In the genomic region with DNA sequence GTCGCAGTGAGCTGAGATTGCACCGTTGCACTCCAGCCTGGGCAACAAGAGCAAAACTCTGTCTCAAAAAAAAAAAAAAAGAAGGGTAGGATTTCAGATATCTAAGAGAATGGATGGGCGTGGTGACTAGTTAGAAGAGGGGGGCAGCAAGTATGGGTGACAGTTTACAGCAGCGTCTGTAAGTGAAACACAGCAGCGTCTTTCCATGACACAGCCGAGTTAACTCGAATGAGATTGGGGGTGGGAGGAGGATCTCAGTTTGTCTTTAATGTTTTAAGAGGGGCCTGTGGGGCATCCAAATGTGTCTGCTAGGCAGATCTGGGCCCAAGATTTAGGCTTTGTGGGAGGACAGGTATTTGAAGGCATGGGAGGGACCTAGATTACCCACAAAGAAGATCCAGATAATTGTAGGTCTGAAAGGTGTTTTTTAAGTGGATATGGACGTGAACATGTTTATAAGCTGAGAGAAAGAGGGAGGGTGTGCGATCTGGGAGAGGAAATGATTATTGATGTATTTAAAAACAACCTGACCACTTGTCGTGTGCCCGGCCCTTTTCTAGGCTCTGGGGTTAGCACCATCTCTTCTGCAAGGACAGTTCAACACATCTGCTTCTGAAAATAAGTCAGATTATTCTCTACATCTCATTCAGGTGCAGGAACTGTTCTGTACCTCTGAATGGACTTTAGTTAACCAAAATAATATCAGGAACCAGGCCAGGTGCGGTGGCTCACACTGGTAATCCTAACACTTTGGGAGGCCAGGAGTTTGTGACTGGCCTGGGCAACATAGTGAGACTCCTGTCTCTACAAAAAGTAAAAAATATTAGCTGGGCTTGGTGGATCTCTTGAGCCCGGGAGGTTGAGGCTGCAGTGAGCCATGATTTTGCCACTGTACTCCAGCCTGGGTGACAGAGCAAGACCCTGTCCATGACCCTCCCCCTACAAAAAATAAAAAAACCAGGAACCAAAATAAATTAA, we compare ENCODE assay signal across 15 cellular contexts. TPM values are rescaled to one million over a fixed set of nuclear protein-coding genes. Genes with fewer than 3 reads are reported as not detected.
DNase-seq lines count a peak whose midpoint lies in the region; ATAC-seq, FAIRE-seq and TF ChIP-seq lines count a peak whose summit lies in the region.
"Had no signal": no experiment of that assay in that cellular context is flagged by ENCODE, and none has a peak within 500 bp of the region (broad histone marks: within the 10 kb centered on the region; RNA-seq: fewer than 3 reads in every experiment).

No MANE protein-coding gene starts in this region.

- H3K4me2 ChIP-seq in HepG2 (ENCODE audit: low read depth, low read length) (peak overlapping the region; percentile 23; the same call in 1 of the 2 replicates), PC-3 (ENCODE audit: low read length) (peak overlapping the region; percentile 80; the same call in 1 of the 2 replicates)

- ATAC-seq in HepG2 (no peak), right lobe of liver (no peak), PC-3 (no peak), HG03520 (IDR thresholded peaks at IDR 0.05; ENCODE audit: unreplicated experiment) (no peak), HG03097 (IDR thresholded peaks at IDR 0.05; ENCODE audit: low FRiP score, unreplicated experiment) (no peak)
- ATAC-seq: right cardiac atrium had no signal

- H3K4me3 Mint-ChIP-seq in type B pancreatic cell = peak overlapping the region; percentile 63

- TF ChIP-seq RAD21 in HepG2 (CRISPR knock-in tag; IDR thresholded peaks at IDR 0.05) = no peak

- no peak for TF ChIP-seq POLR2A in HepG2 (IDR thresholded peaks at IDR 0.05; ENCODE audit: insufficient read depth in 1 of 2, low read depth in 2 of 2, low read length in 2 of 2)
- no peak for TF ChIP-seq POLR2A in right lobe of liver (IDR thresholded peaks at IDR 0.05)
- TF ChIP-seq POLR2A in erythroblast (IDR thresholded peaks at IDR 0.05; ENCODE audit: low read length) = no peak

- no peaks in the 10 kb centered on the region for H3K9me2 ChIP-seq in PC-3 (replicated peaks; ENCODE audit: low read length)

- BruUV-seq in HepG2 (replicated peaks; lab: Mats Ljungman, UMichigan) (no TSS peak), PC-3 (replicated peaks; lab: Mats Ljungman, UMichigan) (no TSS peak)

- TF ChIP-seq EP300 in HepG2 (IDR thresholded peaks at IDR 0.05; ENCODE audit: low read depth in 2 of 2, low read length in 2 of 2) (no peak), HepG2 (CRISPR knock-in tag; IDR thresholded peaks at IDR 0.05; ENCODE audit: borderline replicate concordance) (no peak)

- no peak overlapping the region for H3K27ac Mint-ChIP-seq in type B pancreatic cell

- no peaks in the 10 kb centered on the region for H3K9me3 Mint-ChIP-seq in type B pancreatic cell

- no peak for TF ChIP-seq CTCF in HepG2 (CRISPR knock-in tag; IDR thresholded peaks at IDR 0.05)
- no peak for TF ChIP-seq CTCF in right lobe of liver (IDR thresholded peaks at IDR 0.05)
- TF ChIP-seq CTCF in PC-3 (conservative IDR thresholded peaks at IDR 0.05; ENCODE audit: low read depth, low read length) = no peak
- no peak for TF ChIP-seq CTCF in type B pancreatic cell (conservative IDR thresholded peaks at IDR 0.05)

- H2AFZ ChIP-seq in HepG2 (ENCODE audit: low read length) (no peak overlapping the region), PC-3 (ENCODE audit: low read length) (no peak overlapping the region)

- H4K20me1 ChIP-seq in HepG2 (ENCODE audit: insufficient read depth, low read length) (no peaks in the 10 kb centered on the region), PC-3 (ENCODE audit: low read length) (no peaks in the 10 kb centered on the region)

- no peaks in the 10 kb centered on the region for H3K27me3 Mint-ChIP-seq in type B pancreatic cell

- peaks cover 55% of the 10 kb centered on the region for H3K4me1 ChIP-seq in HepG2 (ENCODE audit: insufficient read depth, low read length)
- H3K4me1 ChIP-seq in right lobe of liver = peaks cover 0 to 21% (median 3%) of the 10 kb centered on the region in 4 donors
- peaks cover 4% of the 10 kb centered on the region; the same call in 1 of the 2 replicates for H3K4me1 ChIP-seq in PC-3 (ENCODE audit: insufficient read depth, low read length)

- DNase-seq in HepG2 (ENCODE audit: low spot score) (no peak), right lobe of liver (no peak), PC-3 (no peak), erythroblast (lab: John Stamatoyannopoulos, UW) (peak; percentile 14 to 56), type B pancreatic cell (ENCODE audit: extremely low spot score, unreplicated experiment) (no peak), mesenteric fat pad (ENCODE audit: low spot score) (no peak)
- DNase-seq: activated CD4-positive, CD25-positive, alpha-beta regulatory T cell; cerebellar nuclear complex; NCI-H2081; right cardiac atrium; stimulated activated CD4-positive, alpha-beta T cell treated with anti-CD3 and anti-CD28 coated beads, Interleukin-4, amount 100 ng/mL, for 4 hours; stomach had no signal

- POLR2A ChIA-PET in HepG2 (lab: Yijun Ruan, JAX) = interaction anchor here (1.1 kb wide), 1 partner anchor 58 kb away, joined by 4 read pairs; the partner anchor contains the start of gene PSAT1
- POLR2A ChIA-PET in PC-3 (lab: Charles Lee; ENCODE audit: unreplicated experiment) = interaction anchor here (0.6 kb wide), 1 partner anchor 1433 kb away, joined by 6 read pairs; no protein-coding TSS in a partner anchor

- in situ Hi-C loops in HepG2 (cut with HindIII; ENCODE audit: extremely low pct_ligation_motif_present, low pct_unique_long_range_greater_than_20kb) = no loop called here

- no peak for FAIRE-seq in HepG2 (lab: Jason Lieb, UNC)
- FAIRE-seq: endothelial cell of umbilical vein had no signal

- WGBS in HepG2 (ENCODE audit: low lambda C conversion rate) = 93% methylated on average over 13 of the region's 13 CpGs
- 91% methylated on average over 13 of the region's 13 CpGs for WGBS in right lobe of liver (ENCODE audit: insufficient coverage, low coverage, low lambda C conversion rate, missing lambda C conversion rate)

- no peaks in the 10 kb centered on the region for H3F3A ChIP-seq in PC-3 (ENCODE audit: low read length, unreplicated experiment)

- H3K9ac ChIP-seq in HepG2 (ENCODE audit: insufficient read depth, low read depth, low read length) = no peak overlapping the region
- no peak overlapping the region for H3K9ac ChIP-seq in PC-3 (ENCODE audit: low read length)

- CTCF ChIA-PET in HepG2 (lab: Yijun Ruan, JAX; ENCODE audit: low intra/inter-chr PET ratio, low total read pairs) (interaction anchor here (2.7 kb wide), 1 partner anchor 131 kb away, joined by 19 read pairs; no protein-coding TSS in a partner anchor), PC-3 (lab: Charles Lee) (no interaction called here)

- H3K27ac ChIP-seq in HepG2 (ENCODE audit: extremely low read length, insufficient read depth, low read length) (no peak overlapping the region), right lobe of liver (no peak overlapping the region), PC-3 (ENCODE audit: low read length) (no peak overlapping the region)

- no peak overlapping the region for H3K4me3 ChIP-seq in HepG2 (replicated peaks in 1 of 3; ENCODE audit: insufficient read depth in 1 of 3, low read depth in 2 of 3, low read length in 3 of 3)
- H3K4me3 ChIP-seq in right lobe of liver = no peak overlapping the region
- H3K4me3 ChIP-seq in PC-3 (ENCODE audit: low read length) = no peak overlapping the region
- H3K4me3 ChIP-seq: stomach had no signal

- H3K4me1 Mint-ChIP-seq in type B pancreatic cell (ENCODE audit: unreplicated experiment) = peaks cover 27% of the 10 kb centered on the region

- H3K9me3 ChIP-seq in HepG2 (ENCODE audit: low read length) = no peaks in the 10 kb centered on the region
- no peaks in the 10 kb centered on the region for H3K9me3 ChIP-seq in right lobe of liver
- H3K9me3 ChIP-seq in PC-3 (ENCODE audit: low read length) = no peaks in the 10 kb centered on the region
- H3K9me3 ChIP-seq: stomach had no signal

- H3K27me3 ChIP-seq in HepG2 (ENCODE audit: control insufficient read depth in 1 of 2, insufficient read depth in 2 of 2, low read length in 2 of 2) = no peaks in the 10 kb centered on the region
- no peaks in the 10 kb centered on the region for H3K27me3 ChIP-seq in right lobe of liver
- no peaks in the 10 kb centered on the region for H3K27me3 ChIP-seq in PC-3 (ENCODE audit: low read length)
- H3K27me3 ChIP-seq: stomach had no signal

- H3K36me3 ChIP-seq in HepG2 (replicated peaks in 1 of 2; ENCODE audit: control insufficient read depth in 1 of 2, insufficient read depth in 2 of 2, low read length in 2 of 2) (peaks cover 0 to 12% of the 10 kb centered on the region in 2 experiments; a peak in 1 of 5 replicates), right lobe of liver (peaks cover 0 to 5% (median 0%) of the 10 kb centered on the region in 4 donors), PC-3 (ENCODE audit: low read depth, low read length) (peaks cover 10% of the 10 kb centered on the region; the same call in 1 of the 2 replicates)

- intact Hi-C loops in HepG2 (cut with micrococcal nuclease; ENCODE audit: unreplicated experiment) (loop anchor here (1.0 to 2.0 kb wide), 2 partner anchors 58 to 131 kb away; partner anchors contain the start of gene PSAT1), right lobe of liver (cut with DNase I) (no loop called here), PC-3 (cut with micrococcal nuclease) (loop anchor here (10.0 kb wide), 1 partner anchor 114 kb away; no protein-coding TSS in a partner anchor)

- H3K79me2 ChIP-seq in HepG2 (ENCODE audit: insufficient read depth, low read length) (peaks cover 9% of the 10 kb centered on the region), PC-3 (ENCODE audit: low read length) (peaks cover 32% of the 10 kb centered on the region)

- H3K36me3 Mint-ChIP-seq in type B pancreatic cell = peaks cover 12% of the 10 kb centered on the region

RNA-seq across cellular contexts. Expression of gene CEP78, which starts 2.5 kb away (rescaled TPM):
- total RNA-seq in HepG2 (2016; rRNA removed; fragmentation: Illumina TruSeq; extraction: Trizol) (30.8 and 38.3 TPM in 2 replicates), right lobe of liver (10 to 100 TPM in 1 of 6 experiments, 1 to 10 TPM in 5; 5.5 to 10.4 (median 8.7) TPM), PC-3 (2014; rRNA removed) (35.2 and 52.5 TPM in 2 replicates), type B pancreatic cell (ENCODE audit: low replicate concordance) (22.7 and 44.8 TPM in 2 replicates), mesenteric fat pad (9.4 TPM)
- 2.6 and 2.7 TPM in 2 replicates for total RNA-seq in HepG2 (2016; cell fraction: cytosol; rRNA removed; fragmentation: Illumina TruSeq; extraction: Trizol; ENCODE audit: low read depth)
- total RNA-seq in HepG2 (2016; cell fraction: insoluble cytoplasmic fraction; rRNA removed; fragmentation: Illumina TruSeq; extraction: Trizol) = 31.0 and 36.1 TPM in 2 replicates
- 13.2 and 13.7 TPM in 2 replicates for total RNA-seq in HepG2 (2016; cell fraction: membrane; rRNA removed; fragmentation: Illumina TruSeq; extraction: Trizol)
- total RNA-seq in HepG2 (2016; cell fraction: nucleus; rRNA removed; fragmentation: Illumina TruSeq; extraction: Trizol) = 30.7 and 32.0 TPM in 2 replicates
- 4.0 and 5.1 TPM in 2 replicates for polyA plus RNA-seq in HepG2 (2011; rRNA removed)
- 2.1 and 2.8 TPM in 2 replicates for polyA plus RNA-seq in HepG2 (2011; cell fraction: cytosol; rRNA removed)
- 4.8 and 5.6 TPM in 2 replicates for polyA plus RNA-seq in HepG2 (2011; cell fraction: nucleus; rRNA removed)
- polyA plus RNA-seq in HepG2 (2012) = 5.0 and 9.6 TPM in 2 replicates
- polyA plus RNA-seq in HepG2 (2016; cell fraction: cytosol; fragmentation: Illumina TruSeq; extraction: Trizol; ENCODE audit: low read depth) = 1.9 and 2.3 TPM in 2 replicates
- 22.9 and 23.5 TPM in 2 replicates for polyA plus RNA-seq in HepG2 (2016; cell fraction: insoluble cytoplasmic fraction; fragmentation: Illumina TruSeq; extraction: Trizol; ENCODE audit: low read depth)
- 5.8 and 7.0 TPM in 2 replicates for polyA plus RNA-seq in HepG2 (2016; cell fraction: membrane; fragmentation: Illumina TruSeq; extraction: Trizol; ENCODE audit: low read depth)
- 30.4 and 34.3 TPM in 2 replicates for polyA plus RNA-seq in HepG2 (2016; cell fraction: nucleus; fragmentation: Illumina TruSeq; extraction: Trizol; ENCODE audit: insufficient read depth, low read depth)
- polyA minus RNA-seq in HepG2 (2011; rRNA and poly(A)+ RNA removed; ENCODE audit: low replicate concordance) = 9.1 and 10.5 TPM in 2 replicates
- polyA minus RNA-seq in HepG2 (2011; cell fraction: cytosol; rRNA and poly(A)+ RNA removed) = 6.1 and 6.5 TPM in 2 replicates
- 23.4 and 25.1 TPM in 2 replicates for polyA minus RNA-seq in HepG2 (2011; cell fraction: nucleus; rRNA and poly(A)+ RNA removed)

RNA-seq across cellular contexts. Expression of gene PSAT1, which starts 58.6 kb away (rescaled TPM):
- total RNA-seq in HepG2 (2016; rRNA removed; fragmentation: Illumina TruSeq; extraction: Trizol) = 135 and 262 TPM in 2 replicates
- 16.9 and 17.4 TPM in 2 replicates for total RNA-seq in HepG2 (2016; cell fraction: cytosol; rRNA removed; fragmentation: Illumina TruSeq; extraction: Trizol; ENCODE audit: low read depth)
- total RNA-seq in HepG2 (2016; cell fraction: insoluble cytoplasmic fraction; rRNA removed; fragmentation: Illumina TruSeq; extraction: Trizol) = 134 and 259 TPM in 2 replicates
- 55.1 and 59.2 TPM in 2 replicates for total RNA-seq in HepG2 (2016; cell fraction: membrane; rRNA removed; fragmentation: Illumina TruSeq; extraction: Trizol)
- total RNA-seq in HepG2 (2016; cell fraction: nucleus; rRNA removed; fragmentation: Illumina TruSeq; extraction: Trizol) = 92.0 and 102 TPM in 2 replicates
- 197 and 229 TPM in 2 replicates for polyA plus RNA-seq in HepG2 (2011; rRNA removed)
- 174 and 239 TPM in 2 replicates for polyA plus RNA-seq in HepG2 (2011; cell fraction: cytosol; rRNA removed)
- polyA plus RNA-seq in HepG2 (2011; cell fraction: nucleus; rRNA removed) = 53.5 and 69.1 TPM in 2 replicates
- polyA plus RNA-seq in HepG2 (2012) = 252 and 381 TPM in 2 replicates
- polyA plus RNA-seq in HepG2 (2016; cell fraction: cytosol; fragmentation: Illumina TruSeq; extraction: Trizol; ENCODE audit: low read depth) = 23.7 and 24.6 TPM in 2 replicates
- 471 and 492 TPM in 2 replicates for polyA plus RNA-seq in HepG2 (2016; cell fraction: insoluble cytoplasmic fraction; fragmentation: Illumina TruSeq; extraction: Trizol; ENCODE audit: low read depth)
- 65.5 and 69.3 TPM in 2 replicates for polyA plus RNA-seq in HepG2 (2016; cell fraction: membrane; fragmentation: Illumina TruSeq; extraction: Trizol; ENCODE audit: low read depth)
- polyA plus RNA-seq in HepG2 (2016; cell fraction: nucleus; fragmentation: Illumina TruSeq; extraction: Trizol; ENCODE audit: insufficient read depth, low read depth) = 163 TPM in 2 replicates
- 98.7 and 239 TPM in 2 replicates for polyA minus RNA-seq in HepG2 (2011; rRNA and poly(A)+ RNA removed; ENCODE audit: low replicate concordance)
- 170 and 192 TPM in 2 replicates for polyA minus RNA-seq in HepG2 (2011; cell fraction: cytosol; rRNA and poly(A)+ RNA removed)
- 105 and 132 TPM in 2 replicates for polyA minus RNA-seq in HepG2 (2011; cell fraction: nucleus; rRNA and poly(A)+ RNA removed)
- 100 to 1,000 TPM in 2 of 6 experiments, 10 to 100 TPM in 4; 34.2 to 117 (median 89.3) TPM for total RNA-seq in right lobe of liver
- total RNA-seq in PC-3 (2014; rRNA removed) = 45.6 and 52.5 TPM in 2 replicates
- total RNA-seq in type B pancreatic cell (ENCODE audit: low replicate concordance) = 68.9 and 74.2 TPM in 2 replicates
- total RNA-seq in mesenteric fat pad = 19.1 TPM

Comparison
In these comparisons a context has a peak if more than half of its experiments do, and no peak if none do; other contexts are left out.
1. intact Hi-C loops: an anchor here in HepG2 (1.0 to 2.0 kb wide) and PC-3 (10.0 kb wide); none called in right lobe of liver.
2. DNase-seq: peak in erythroblast (2 of 2); none in HepG2 (single experiment), right lobe of liver (0 of 3), PC-3 (single experiment), type B pancreatic cell (single experiment) and mesenteric fat pad (single experiment).